ENCODE assay signal across 1 cellular context in genomic region chr1:207084701-207085180, GRCh38.
TF ChIP-seq lines count a peak whose summit lies in the region.

No MANE protein-coding gene starts in this region.

TF ChIP-seq in liver, 16 proteins besides CTCF, POLR2A, EP300 and RAD21 (continued from another document):
- TF ChIP-seq ATF3 (IDR thresholded peaks at IDR 0.05) = no peak
- no peak for TF ChIP-seq FOXA1 (IDR thresholded peaks at IDR 0.05)
- TF ChIP-seq JUND (IDR thresholded peaks at IDR 0.05) = no peak
- TF ChIP-seq MAX (IDR thresholded peaks at IDR 0.05) = no peak
- TF ChIP-seq HNF4A (conservative IDR thresholded peaks at IDR 0.05) = peak in 1 of 2 donors; percentile 7
